8 cellular contexts compared by ENCODE assay signal in the genomic region with DNA sequence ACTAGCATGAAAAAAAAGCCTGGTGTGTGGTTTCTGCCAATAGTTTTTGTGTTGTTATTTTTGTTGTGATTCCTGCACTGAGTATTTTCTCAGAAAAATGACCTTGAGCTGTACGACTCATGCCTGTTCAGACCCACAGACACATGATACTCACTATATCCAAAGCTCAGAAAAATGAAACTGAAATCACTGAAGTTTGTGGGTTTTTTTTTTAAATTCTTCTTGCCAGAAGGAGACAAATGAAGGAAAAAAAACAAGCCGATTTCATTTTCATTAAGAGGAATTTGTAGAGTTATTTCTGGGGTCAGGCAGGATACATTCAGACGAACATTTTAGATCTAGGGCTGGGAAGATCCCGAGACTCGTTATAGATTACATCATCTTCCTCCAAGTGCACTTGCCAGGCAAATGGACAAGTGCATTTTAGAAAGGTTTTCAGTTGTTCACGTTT.
DNase-seq lines count a peak whose midpoint lies in the region; ATAC-seq and TF ChIP-seq lines count a peak whose summit lies in the region.

No MANE protein-coding gene starts in this region.

- H3K27me3 ChIP-seq in ACC112 (ENCODE audit: insufficient read depth, low read length) (no peaks in the 10 kb centered on the region), upper lobe of right lung (no peaks in the 10 kb centered on the region)

- H3K79me2 ChIP-seq in ACC112 (ENCODE audit: control insufficient read depth, insufficient read depth, low read length, unreplicated experiment) = peaks cover 10% of the 10 kb centered on the region

- H3K27ac ChIP-seq in ACC112 (ENCODE audit: low read depth, low read length) = peak overlapping the region; percentile 89
- peak overlapping the region; percentile 66 for H3K27ac ChIP-seq in upper lobe of right lung

- H3K9me3 ChIP-seq in upper lobe of right lung = no peaks in the 10 kb centered on the region

- peaks cover 70% of the 10 kb centered on the region for H3K4me1 ChIP-seq in ACC112 (ENCODE audit: control insufficient read depth, insufficient read depth, low read length, unreplicated experiment)
- H3K4me1 ChIP-seq in upper lobe of right lung = peaks cover 35% of the 10 kb centered on the region

- H3K4me3 ChIP-seq in ACC112 (ENCODE audit: low read depth, low read length) (peak overlapping the region; percentile 61), WI38 (ENCODE audit: low read depth, low read length) (peak overlapping the region; percentile 37), upper lobe of right lung (peak overlapping the region; percentile 37)

- ATAC-seq in GM21447 (IDR thresholded peaks at IDR 0.05; ENCODE audit: unreplicated experiment) (peak; percentile 34), upper lobe of right lung (no peak), left colon (no peak)

- TF ChIP-seq CTCF in WI38 (IDR thresholded peaks at IDR 0.05; ENCODE audit: low read depth, low read length) (no peak), upper lobe of right lung (IDR thresholded peaks at IDR 0.05) (no peak)

- no peaks in the 10 kb centered on the region for H3K36me3 ChIP-seq in ACC112 (ENCODE audit: insufficient read depth, low read length)
- no peaks in the 10 kb centered on the region for H3K36me3 ChIP-seq in upper lobe of right lung

- peak overlapping the region; percentile 1 for H2AFZ ChIP-seq in ACC112 (ENCODE audit: low read length, unreplicated experiment)

- DNase-seq in hepatic stellate cell (ENCODE audit: low spot score) (peak; percentile 56), upper lobe of right lung (no peak), NCI-H82 (lab: John Stamatoyannopoulos, UW) (no peak), left colon (no peak)
- no peak for DNase-seq in activated effector memory CD4-positive, alpha-beta T cell treated with Interleukin-2 at 50 U/mL for 16 hours

- intact Hi-C loops in upper lobe of right lung (cut with DNase I) = no loop called here
- intact Hi-C loops in left colon (cut with DNase I, micrococcal nuclease) = loop anchor here in 1 of 2 donors (10.0 kb wide), 1 partner anchor 73 kb away; no protein-coding TSS in a partner anchor
